In genomic region chr11:57124460-57124859, GRCh38 we compare ENCODE assay signal across 23 cellular contexts. TPM values are rescaled to one million over a fixed set of nuclear protein-coding genes. Genes with fewer than 3 reads are reported as not detected.
"Had no signal": no experiment of that assay in that cellular context is flagged by ENCODE, and none has a peak within 500 bp of the region (broad histone marks: within the 10 kb centered on the region; RNA-seq: fewer than 3 reads in every experiment).

No MANE protein-coding gene starts in this region.

- H3K27ac ChIP-seq: ascending aorta, esophagus muscularis mucosa, gastroesophageal sphincter, heart left ventricle had no signal

- ATAC-seq: gastroesophageal sphincter; left ventricle myocardium superior; naive thymus-derived CD4-positive, alpha-beta T cell; T-cell had no signal

- H3K4me3 ChIP-seq: ascending aorta, esophagus muscularis mucosa, gastroesophageal sphincter, heart left ventricle had no signal

- H3K4me1 ChIP-seq: ascending aorta, esophagus muscularis mucosa, gastroesophageal sphincter had no signal

- H3K36me3 ChIP-seq: ascending aorta, esophagus muscularis mucosa, gastroesophageal sphincter, heart left ventricle had no signal

- DNase-seq: activated B cell treated with CpG ODN at 0.5 μM for 24 hours; activated CD4-positive, alpha-beta T cell treated with anti-CD3 and anti-CD28 coated beads for 4 hours; activated CD8-positive, alpha-beta memory T cell treated with anti-CD3 and anti-CD28 coated beads, Interleukin-2, amount 50 U/mL, for 48 hours; activated effector memory CD4-positive, alpha-beta T cell treated with Interleukin-2 at 50 U/mL for 16 hours; activated naive CD4-positive, alpha-beta T cell treated with anti-CD3 and anti-CD28 coated beads, Interleukin-2, amount 50 U/mL, for 16 hours; activated T-cell treated with anti-CD3 and anti-CD28 coated beads, Interleukin-2, amount 50 U/mL, for 48 hours; effector CD8-positive, alpha-beta T cell; heart left ventricle; immature natural killer cell; kidney glomerular epithelial cell; left ventricle myocardium superior; naive thymus-derived CD4-positive, alpha-beta T cell; stimulated activated CD4-positive, alpha-beta T cell treated with anti-CD3 and anti-CD28 coated beads, Interleukin-12 subunit alpha, Interleukin-12 subunit beta, amount 100 ng/mL, for 4 hours; stimulated activated CD4-positive, alpha-beta T cell treated with anti-CD3 and anti-CD28 coated beads, Interleukin-1b, Interleukin-23, amount 100 ng/mL, for 48 hours; stimulated activated CD8-positive, alpha-beta memory T cell treated with anti-CD3 and anti-CD28 coated beads, Interleukin-4, amount 100 ng/mL, for 48 hours; stimulated activated naive CD4-positive, alpha-beta T cell; T-cell had no signal

- H3K27me3 ChIP-seq: ascending aorta, esophagus muscularis mucosa had no signal

- H3K9me3 ChIP-seq: ascending aorta, esophagus muscularis mucosa, gastroesophageal sphincter, heart left ventricle had no signal

- FAIRE-seq: bronchial epithelial cell, endothelial cell of umbilical vein had no signal

RNA-seq across cellular contexts. Expression of gene LRRC55, which starts 57.3 kb away (rescaled TPM):
- total RNA-seq: activated B cell treated with CpG ODN at 0.5 μM for 24 hours; ascending aorta; bronchial epithelial cell; endothelial cell of umbilical vein; naive thymus-derived CD4-positive, alpha-beta T cell; posterior vena cava; T-cell had no signal
- polyA plus RNA-seq: endothelial cell of umbilical vein; immature natural killer cell; naive thymus-derived CD4-positive, alpha-beta T cell had no signal
